32 cellular contexts compared by ENCODE assay signal in genomic region chr16:2177101-2177500, GRCh38. TPM values are rescaled to one million over a fixed set of nuclear protein-coding genes. Genes with fewer than 3 reads are reported as not detected.
"Had no signal": no experiment of that assay in that cellular context is flagged by ENCODE, and none has a peak within 500 bp of the region (broad histone marks: within the 10 kb centered on the region; RNA-seq: fewer than 3 reads in every experiment).

No MANE protein-coding gene starts in this region.

- FAIRE-seq: astrocyte had no signal

- H3K4me1 ChIP-seq: body of pancreas, breast epithelium had no signal

- ATAC-seq: activated CD8-positive, alpha-beta memory T cell treated with anti-CD3 and anti-CD28 coated beads, Interleukin-2, amount 10 ng/mL, durations not matched to agents 7 days and 5 days; activated T-cell treated with anti-CD3 and anti-CD28 coated beads, Interleukin-2, amount 50 U/mL, for 72 hours; activated T-helper 17 cell treated with anti-CD3 and anti-CD28 coated beads, Interleukin-2, amount 50 U/mL, for 72 hours; body of pancreas; Panc1 had no signal

- H3K9ac ChIP-seq: KMS-11 had no signal

- H3K4me2 ChIP-seq: KMS-11 had no signal

- H3K27ac ChIP-seq: body of pancreas, breast epithelium, KMS-11, WERI-Rb-1 had no signal

- DNase-seq: activated CD4-positive, alpha-beta memory T cell treated with anti-CD3 and anti-CD28 coated beads, Interleukin-2, amount 10 ng/mL, durations not matched to agents 7 days and 5 days; activated CD4-positive, alpha-beta T cell treated with anti-CD3 and anti-CD28 coated beads for 1 hour; activated CD4-positive, alpha-beta T cell treated with anti-CD3 and anti-CD28 coated beads for 48 hours; activated CD4-positive, CD25-positive, alpha-beta regulatory T cell; activated CD8-positive, alpha-beta memory T cell treated with anti-CD3 and anti-CD28 coated beads for 24 hours; activated CD8-positive, alpha-beta memory T cell treated with anti-CD3 and anti-CD28 coated beads, Interleukin-2, amount 10 ng/mL, durations not matched to agents 7 days and 5 days; activated gamma-delta T cell; activated naive CD4-positive, alpha-beta T cell treated with Interleukin-2 at 50 U/mL for 16 hours; activated naive CD8-positive, alpha-beta T cell treated with anti-CD3 and anti-CD28 coated beads, Interleukin-2, amount 10 ng/mL, durations not matched to agents 7 days and 5 days; activated T-cell treated with anti-CD3 and anti-CD28 coated beads, Interleukin-2, amount 50 U/mL, for 1 hour; activated T-cell treated with anti-CD3 and anti-CD28 coated beads, Interleukin-2, amount 50 U/mL, for 72 hours; body of pancreas; MM.1S; MV-4-11; NCI-H1092; NCI-H1436 treated with DMSO at 0.1 percent for 48 hours; NCI-H1694 treated with DMSO at 0.1 percent for 48 hours; NCI-H2029; NCI-H345; NCI-H524 treated with DMSO at 0.1 percent for 48 hours; Right ventricle myocardium superior; SW 1271; T-helper 1 cell; T-helper 2 cell; T-helper 9 cell; WERI-Rb-1 had no signal

- H3K4me3 ChIP-seq: body of pancreas, breast epithelium had no signal

- H3K27me3 ChIP-seq: body of pancreas, breast epithelium had no signal

- H3K9me3 ChIP-seq: body of pancreas, breast epithelium had no signal

RNA-seq across cellular contexts. Expression of gene CASKIN1, which starts 19.3 kb away (rescaled TPM):
- total RNA-seq: RPMI7951 had no signal
